4 cellular contexts compared by ENCODE assay signal in the genomic region with DNA sequence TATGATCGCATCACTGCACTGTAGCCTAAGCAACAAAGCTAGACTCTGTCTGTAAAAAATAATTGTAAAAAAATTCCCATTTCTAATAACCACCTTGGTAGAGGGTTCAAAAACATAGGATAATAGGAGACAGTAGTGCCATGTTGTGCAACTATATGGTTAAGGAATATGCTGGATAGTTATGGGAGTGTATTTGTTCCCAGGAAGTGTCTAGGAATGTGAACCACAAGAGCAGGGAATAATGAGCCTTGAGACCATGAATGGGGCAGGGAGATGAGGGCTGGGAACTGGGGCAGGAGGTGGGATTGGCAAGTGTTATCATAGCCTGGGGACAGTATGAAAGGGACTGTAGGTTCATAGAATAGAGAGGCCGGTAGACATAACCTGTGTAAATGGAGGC.
A peak's percentile ranks its signal among the peaks of the same experiment; 100 is the strongest.
TF ChIP-seq lines count a peak whose summit lies in the region.

No MANE protein-coding gene starts in this region.

TF ChIP-seq in SK-N-SH, 30 proteins besides CTCF, POLR2A, EP300 and RAD21 (continues in another document):
- TF ChIP-seq GABPA (IDR thresholded peaks at IDR 0.05; ENCODE audit: low read depth): no peak
- no peak for TF ChIP-seq POLR2AphosphoS5 (IDR thresholded peaks at IDR 0.05; ENCODE audit: low read depth, low read length)
- no peak for TF ChIP-seq TAF1 (IDR thresholded peaks at IDR 0.05; ENCODE audit: borderline replicate concordance, low read depth, low read length)
- no peak for TF ChIP-seq TEAD4 (IDR thresholded peaks at IDR 0.05; ENCODE audit: borderline replicate concordance, insufficient read depth)
- no peak for TF ChIP-seq GATA2 (CRISPR knock-in tag; IDR thresholded peaks at IDR 0.05)
- TF ChIP-seq, protein P1, sequence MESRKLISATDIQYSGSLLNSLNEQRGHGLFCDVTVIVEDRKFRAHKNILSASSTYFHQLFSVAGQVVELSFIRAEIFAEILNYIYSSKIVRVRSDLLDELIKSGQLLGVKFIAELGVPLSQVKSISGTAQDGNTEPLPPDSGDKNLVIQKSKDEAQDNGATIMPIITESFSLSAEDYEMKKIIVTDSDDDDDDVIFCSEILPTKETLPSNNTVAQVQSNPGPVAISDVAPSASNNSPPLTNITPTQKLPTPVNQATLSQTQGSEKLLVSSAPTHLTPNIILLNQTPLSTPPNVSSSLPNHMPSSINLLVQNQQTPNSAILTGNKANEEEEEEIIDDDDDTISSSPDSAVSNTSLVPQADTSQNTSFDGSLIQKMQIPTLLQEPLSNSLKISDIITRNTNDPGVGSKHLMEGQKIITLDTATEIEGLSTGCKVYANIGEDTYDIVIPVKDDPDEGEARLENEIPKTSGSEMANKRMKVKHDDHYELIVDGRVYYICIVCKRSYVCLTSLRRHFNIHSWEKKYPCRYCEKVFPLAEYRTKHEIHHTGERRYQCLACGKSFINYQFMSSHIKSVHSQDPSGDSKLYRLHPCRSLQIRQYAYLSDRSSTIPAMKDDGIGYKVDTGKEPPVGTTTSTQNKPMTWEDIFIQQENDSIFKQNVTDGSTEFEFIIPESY (IDR thresholded peaks at IDR 0.05; ENCODE audit: borderline replicate concordance, low read depth): no peak
- TF ChIP-seq, protein P2, sequence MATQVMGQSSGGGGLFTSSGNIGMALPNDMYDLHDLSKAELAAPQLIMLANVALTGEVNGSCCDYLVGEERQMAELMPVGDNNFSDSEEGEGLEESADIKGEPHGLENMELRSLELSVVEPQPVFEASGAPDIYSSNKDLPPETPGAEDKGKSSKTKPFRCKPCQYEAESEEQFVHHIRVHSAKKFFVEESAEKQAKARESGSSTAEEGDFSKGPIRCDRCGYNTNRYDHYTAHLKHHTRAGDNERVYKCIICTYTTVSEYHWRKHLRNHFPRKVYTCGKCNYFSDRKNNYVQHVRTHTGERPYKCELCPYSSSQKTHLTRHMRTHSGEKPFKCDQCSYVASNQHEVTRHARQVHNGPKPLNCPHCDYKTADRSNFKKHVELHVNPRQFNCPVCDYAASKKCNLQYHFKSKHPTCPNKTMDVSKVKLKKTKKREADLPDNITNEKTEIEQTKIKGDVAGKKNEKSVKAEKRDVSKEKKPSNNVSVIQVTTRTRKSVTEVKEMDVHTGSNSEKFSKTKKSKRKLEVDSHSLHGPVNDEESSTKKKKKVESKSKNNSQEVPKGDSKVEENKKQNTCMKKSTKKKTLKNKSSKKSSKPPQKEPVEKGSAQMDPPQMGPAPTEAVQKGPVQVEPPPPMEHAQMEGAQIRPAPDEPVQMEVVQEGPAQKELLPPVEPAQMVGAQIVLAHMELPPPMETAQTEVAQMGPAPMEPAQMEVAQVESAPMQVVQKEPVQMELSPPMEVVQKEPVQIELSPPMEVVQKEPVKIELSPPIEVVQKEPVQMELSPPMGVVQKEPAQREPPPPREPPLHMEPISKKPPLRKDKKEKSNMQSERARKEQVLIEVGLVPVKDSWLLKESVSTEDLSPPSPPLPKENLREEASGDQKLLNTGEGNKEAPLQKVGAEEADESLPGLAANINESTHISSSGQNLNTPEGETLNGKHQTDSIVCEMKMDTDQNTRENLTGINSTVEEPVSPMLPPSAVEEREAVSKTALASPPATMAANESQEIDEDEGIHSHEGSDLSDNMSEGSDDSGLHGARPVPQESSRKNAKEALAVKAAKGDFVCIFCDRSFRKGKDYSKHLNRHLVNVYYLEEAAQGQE (IDR thresholded peaks at IDR 0.05; ENCODE audit: low read depth, low read length): no peak

TF ChIP-seq in SK-N-SH treated with all-trans-retinoic acid at 6 μM for 48 hours, 23 proteins besides CTCF, POLR2A, EP300 and RAD21 (continues in another document):
- TF ChIP-seq ZFP30 (CRISPR knock-in tag; IDR thresholded peaks at IDR 0.05) (no peak), BACH2 (CRISPR knock-in tag; IDR thresholded peaks at IDR 0.05; ENCODE audit: borderline replicate concordance) (no peak), TCF4 (CRISPR knock-in tag; IDR thresholded peaks at IDR 0.05; ENCODE audit: borderline replicate concordance) (no peak), ZNF8 (CRISPR knock-in tag; IDR thresholded peaks at IDR 0.05) (no peak), GLIS3 (CRISPR knock-in tag; IDR thresholded peaks at IDR 0.05) (no peak)
- TF ChIP-seq, protein P3, sequence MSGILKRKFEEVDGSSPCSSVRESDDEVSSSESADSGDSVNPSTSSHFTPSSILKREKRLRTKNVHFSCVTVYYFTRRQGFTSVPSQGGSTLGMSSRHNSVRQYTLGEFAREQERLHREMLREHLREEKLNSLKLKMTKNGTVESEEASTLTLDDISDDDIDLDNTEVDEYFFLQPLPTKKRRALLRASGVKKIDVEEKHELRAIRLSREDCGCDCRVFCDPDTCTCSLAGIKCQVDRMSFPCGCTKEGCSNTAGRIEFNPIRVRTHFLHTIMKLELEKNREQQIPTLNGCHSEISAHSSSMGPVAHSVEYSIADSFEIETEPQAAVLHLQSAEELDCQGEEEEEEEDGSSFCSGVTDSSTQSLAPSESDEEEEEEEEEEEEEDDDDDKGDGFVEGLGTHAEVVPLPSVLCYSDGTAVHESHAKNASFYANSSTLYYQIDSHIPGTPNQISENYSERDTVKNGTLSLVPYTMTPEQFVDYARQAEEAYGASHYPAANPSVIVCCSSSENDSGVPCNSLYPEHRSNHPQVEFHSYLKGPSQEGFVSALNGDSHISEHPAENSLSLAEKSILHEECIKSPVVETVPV (CRISPR knock-in tag; IDR thresholded peaks at IDR 0.05): no peak
- TF ChIP-seq, protein P4, sequence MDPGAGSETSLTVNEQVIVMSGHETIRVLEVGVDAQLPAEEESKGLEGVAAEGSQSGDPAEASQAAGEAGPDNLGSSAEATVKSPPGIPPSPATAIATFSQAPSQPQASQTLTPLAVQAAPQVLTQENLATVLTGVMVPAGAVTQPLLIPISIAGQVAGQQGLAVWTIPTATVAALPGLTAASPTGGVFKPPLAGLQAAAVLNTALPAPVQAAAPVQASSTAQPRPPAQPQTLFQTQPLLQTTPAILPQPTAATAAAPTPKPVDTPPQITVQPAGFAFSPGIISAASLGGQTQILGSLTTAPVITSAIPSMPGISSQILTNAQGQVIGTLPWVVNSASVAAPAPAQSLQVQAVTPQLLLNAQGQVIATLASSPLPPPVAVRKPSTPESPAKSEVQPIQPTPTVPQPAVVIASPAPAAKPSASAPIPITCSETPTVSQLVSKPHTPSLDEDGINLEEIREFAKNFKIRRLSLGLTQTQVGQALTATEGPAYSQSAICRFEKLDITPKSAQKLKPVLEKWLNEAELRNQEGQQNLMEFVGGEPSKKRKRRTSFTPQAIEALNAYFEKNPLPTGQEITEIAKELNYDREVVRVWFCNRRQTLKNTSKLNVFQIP (CRISPR knock-in tag; IDR thresholded peaks at IDR 0.05; ENCODE audit: borderline replicate concordance, low read depth): no peak
- TF ChIP-seq, protein P5, sequence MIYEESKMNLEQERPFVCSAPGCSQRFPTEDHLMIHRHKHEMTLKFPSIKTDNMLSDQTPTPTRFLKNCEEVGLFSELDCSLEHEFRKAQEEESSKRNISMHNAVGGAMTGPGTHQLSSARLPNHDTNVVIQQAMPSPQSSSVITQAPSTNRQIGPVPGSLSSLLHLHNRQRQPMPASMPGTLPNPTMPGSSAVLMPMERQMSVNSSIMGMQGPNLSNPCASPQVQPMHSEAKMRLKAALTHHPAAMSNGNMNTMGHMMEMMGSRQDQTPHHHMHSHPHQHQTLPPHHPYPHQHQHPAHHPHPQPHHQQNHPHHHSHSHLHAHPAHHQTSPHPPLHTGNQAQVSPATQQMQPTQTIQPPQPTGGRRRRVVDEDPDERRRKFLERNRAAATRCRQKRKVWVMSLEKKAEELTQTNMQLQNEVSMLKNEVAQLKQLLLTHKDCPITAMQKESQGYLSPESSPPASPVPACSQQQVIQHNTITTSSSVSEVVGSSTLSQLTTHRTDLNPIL (CRISPR knock-in tag; IDR thresholded peaks at IDR 0.05; ENCODE audit: low read depth): no peak

TF ChIP-seq in endothelial cell of umbilical vein, 7 proteins besides CTCF, POLR2A, EP300 and RAD21:
- TF ChIP-seq JUN (IDR thresholded peaks at IDR 0.05; ENCODE audit: borderline replicate concordance, insufficient read depth, insufficient read length, low read depth) (no peak), FOS (IDR thresholded peaks at IDR 0.05; ENCODE audit: borderline replicate concordance, insufficient read depth, low read length) (no peak), GATA2 (IDR thresholded peaks at IDR 0.05; ENCODE audit: insufficient read depth, insufficient read length, low read depth, low read length) (no peak), MYC (IDR thresholded peaks at IDR 0.05; ENCODE audit: low read depth, low read length) (no peak), EZH2 (IDR thresholded peaks at IDR 0.05; ENCODE audit: borderline replicate concordance, low read depth, low read length, severe bottlenecking) (no peak), POLR2AphosphoS5 (IDR thresholded peaks at IDR 0.05; ENCODE audit: insufficient read depth, low read depth, low read length) (no peak)
- TF ChIP-seq, protein P6, sequence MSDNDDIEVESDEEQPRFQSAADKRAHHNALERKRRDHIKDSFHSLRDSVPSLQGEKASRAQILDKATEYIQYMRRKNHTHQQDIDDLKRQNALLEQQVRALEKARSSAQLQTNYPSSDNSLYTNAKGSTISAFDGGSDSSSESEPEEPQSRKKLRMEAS (IDR thresholded peaks at IDR 0.05; ENCODE audit: insufficient read depth, insufficient read length): no peak

TF ChIP-seq in neural cell, 6 proteins besides CTCF, POLR2A, EP300 and RAD21:
- TF ChIP-seq EZH2 (IDR thresholded peaks at IDR 0.05; ENCODE audit: borderline replicate concordance, insufficient read depth, low read length, poor library complexity, severe bottlenecking) (no peak), SMC3 (conservative IDR thresholded peaks at IDR 0.05; ENCODE audit: poor library complexity) (no peak)
- TF ChIP-seq, protein P2 (IDR thresholded peaks at IDR 0.05; ENCODE audit: borderline replicate concordance): peak; percentile 61
